ENCODE assay signal across 8 cellular contexts in genomic region chr2:19358242-19359020, GRCh38. TPM values are rescaled to one million over a fixed set of nuclear protein-coding genes. Genes with fewer than 3 reads are reported as not detected.
DNase-seq lines count a peak whose midpoint lies in the region; ATAC-seq and TF ChIP-seq lines count a peak whose summit lies in the region.

TSS of gene OSR1 (minus strand) at chr2:19358623. CDS start at chr2:19353805, 4,818 bp downstream.

- CTCF ChIA-PET in activated naive CD4-positive, alpha-beta T cell treated with anti-CD3 and anti-CD28 coated beads for 36 hours (lab: Charles Lee): interaction anchor here (1.0 to 5.3 kb wide), 3 partner anchors 10 to 19 kb away, joined by 3 to 42 read pairs (median 3); no protein-coding TSS in a partner anchor

- no peaks in the 10 kb centered on the region for H3K36me3 ChIP-seq in RWPE2 (ENCODE audit: low read depth)
- no peaks in the 10 kb centered on the region for H3K36me3 ChIP-seq in mucosa of rectum (ENCODE audit: control insufficient read depth in 2 of 2, insufficient read depth in 2 of 2, low read length in 2 of 2)

- intact Hi-C loops in activated naive CD4-positive, alpha-beta T cell treated with anti-CD3 and anti-CD28 coated beads for 36 hours (cut with micrococcal nuclease): loop anchor here (5.0 kb wide), 1 partner anchor 971 kb away; no protein-coding TSS in a partner anchor

- peak within 1 kb of the TSS; percentile 35 to 53 for H3K9ac ChIP-seq in mucosa of rectum (ENCODE audit: low read depth in 1 of 2, low read length in 2 of 2)

- H3K9me3 Mint-ChIP-seq in activated naive CD4-positive, alpha-beta T cell treated with anti-CD3 and anti-CD28 coated beads for 36 hours: no peaks in the 10 kb centered on the region
- H3K9me3 Mint-ChIP-seq in endothelial cell (ENCODE audit: unreplicated experiment): no peaks in the 10 kb centered on the region

- H3K9me3 ChIP-seq in RWPE2 (ENCODE audit: severe bottlenecking) (no peaks in the 10 kb centered on the region), mucosa of rectum (ENCODE audit: control insufficient read depth in 2 of 2, low read length in 2 of 2) (no peaks in the 10 kb centered on the region)

- TF ChIP-seq CTCF in RWPE2 (IDR thresholded peaks at IDR 0.05; ENCODE audit: poor library complexity, severe bottlenecking) (no peak), endothelial cell (IDR thresholded peaks at IDR 0.05; ENCODE audit: unreplicated experiment) (no peak)

- H3K27me3 ChIP-seq in RWPE2 (ENCODE audit: insufficient read depth, poor library complexity, severe bottlenecking): no peaks in the 10 kb centered on the region
- H3K27me3 ChIP-seq in mucosa of rectum (ENCODE audit: control insufficient read depth in 2 of 2, insufficient read depth in 2 of 2, low read length in 2 of 2): peaks cover 49 to 62% of the 10 kb centered on the region in 2 donors

- peak; percentile 70 for ATAC-seq in RWPE2 (ENCODE audit: low read depth)
- no peak for ATAC-seq in GM18505 (IDR thresholded peaks at IDR 0.05; ENCODE audit: unreplicated experiment)
- no peak for ATAC-seq in GM18498 (IDR thresholded peaks at IDR 0.05; ENCODE audit: unreplicated experiment)

- H3K27ac Mint-ChIP-seq in activated naive CD4-positive, alpha-beta T cell treated with anti-CD3 and anti-CD28 coated beads for 36 hours: no peak within 1 kb of the TSS
- H3K27ac Mint-ChIP-seq in endothelial cell (ENCODE audit: unreplicated experiment): no peak within 1 kb of the TSS

- no peaks in the 10 kb centered on the region for H3K36me3 Mint-ChIP-seq in activated naive CD4-positive, alpha-beta T cell treated with anti-CD3 and anti-CD28 coated beads for 36 hours (ENCODE audit: low read depth)
- no peaks in the 10 kb centered on the region for H3K36me3 Mint-ChIP-seq in endothelial cell (ENCODE audit: low read depth, unreplicated experiment)

- peaks cover 45% of the 10 kb centered on the region for H3K4me1 Mint-ChIP-seq in activated naive CD4-positive, alpha-beta T cell treated with anti-CD3 and anti-CD28 coated beads for 36 hours (ENCODE audit: low read depth)
- peaks cover 26% of the 10 kb centered on the region for H3K4me1 Mint-ChIP-seq in endothelial cell (ENCODE audit: unreplicated experiment)

- no peak for DNase-seq in activated naive CD4-positive, alpha-beta T cell treated with anti-CD3 and anti-CD28 coated beads for 36 hours
- no peak for DNase-seq in activated naive CD4-positive, alpha-beta T cell treated with Interleukin-2 at 50 U/mL for 16 hours
- no peak for DNase-seq in RWPE2 (ENCODE audit: low spot score)
- no peak for DNase-seq in endothelial cell (ENCODE audit: low spot score)
- DNase-seq in epidermal melanocyte (ENCODE audit: insufficient read length, low spot score): no peak

- H3K4me3 ChIP-seq in RWPE2 (ENCODE audit: severe bottlenecking) (peak within 1 kb of the TSS; percentile 45), mucosa of rectum (ENCODE audit: low read length in 2 of 2) (peak within 1 kb of the TSS; percentile 61 to 72)

- no peaks in the 10 kb centered on the region for H3K4me1 ChIP-seq in RWPE2 (ENCODE audit: insufficient read depth, poor library complexity, severe bottlenecking)
- peaks cover 12 to 25% of the 10 kb centered on the region in 2 donors for H3K4me1 ChIP-seq in mucosa of rectum (ENCODE audit: control insufficient read depth in 2 of 2, insufficient read depth in 2 of 2, low read length in 2 of 2)

- peak within 1 kb of the TSS; percentile 38 for H3K4me3 Mint-ChIP-seq in activated naive CD4-positive, alpha-beta T cell treated with anti-CD3 and anti-CD28 coated beads for 36 hours
- H3K4me3 Mint-ChIP-seq in endothelial cell (ENCODE audit: unreplicated experiment): peak within 1 kb of the TSS; percentile 71

- H3K27ac ChIP-seq in RWPE2 (ENCODE audit: poor library complexity, severe bottlenecking): peak within 1 kb of the TSS; percentile 29
- H3K27ac ChIP-seq in mucosa of rectum (ENCODE audit: low read depth in 2 of 2, low read length in 2 of 2): peak within 1 kb of the TSS; percentile 61 to 63

- peaks cover 88% of the 10 kb centered on the region for H3K27me3 Mint-ChIP-seq in activated naive CD4-positive, alpha-beta T cell treated with anti-CD3 and anti-CD28 coated beads for 36 hours (ENCODE audit: low read depth)
- H3K27me3 Mint-ChIP-seq in endothelial cell (ENCODE audit: unreplicated experiment): peaks cover 46% of the 10 kb centered on the region

- TF ChIP-seq POLR2A in GM18505 (IDR thresholded peaks at IDR 0.05; ENCODE audit: borderline replicate concordance, extremely low read depth, insufficient read depth, insufficient read length): no peak

RNA-seq across cellular contexts. Expression of gene OSR1, which starts in this region (rescaled TPM):
- total RNA-seq in activated naive CD4-positive, alpha-beta T cell treated with anti-CD3 and anti-CD28 coated beads for 36 hours: not detected
- 0.26 TPM for total RNA-seq in endothelial cell (ENCODE audit: unreplicated experiment)
